In the genomic region with DNA sequence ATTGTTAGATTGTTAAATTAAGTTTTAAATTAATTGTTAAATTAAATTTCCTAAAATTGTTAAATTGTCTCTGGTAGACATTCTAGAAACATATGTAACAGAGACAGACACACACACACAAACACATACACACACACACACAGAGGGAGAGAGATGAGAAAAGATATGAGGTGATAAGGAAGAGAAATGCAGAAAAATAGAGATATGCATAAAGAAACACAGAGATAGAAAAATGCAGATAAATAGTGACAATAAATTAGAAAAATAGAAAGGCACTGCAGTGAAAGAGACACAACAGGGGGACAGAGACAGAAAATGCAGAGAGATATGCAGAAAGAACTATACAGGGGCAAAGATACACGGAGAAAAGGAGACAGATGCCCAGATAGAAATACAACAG, we compare ENCODE assay signal across 20 cellular contexts. TPM values are rescaled to one million over a fixed set of nuclear protein-coding genes. Genes with fewer than 3 reads are reported as not detected.
DNase-seq lines count a peak whose midpoint lies in the region; ATAC-seq and TF ChIP-seq lines count a peak whose summit lies in the region.
"Had no signal": no experiment of that assay in that cellular context is flagged by ENCODE, and none has a peak within 500 bp of the region (broad histone marks: within the 10 kb centered on the region; RNA-seq: fewer than 3 reads in every experiment).

No MANE protein-coding gene starts in this region.

- no peak for ATAC-seq in activated naive CD8-positive, alpha-beta T cell treated with anti-CD3 and anti-CD28 coated beads, Interleukin-2, amount 10 ng/mL, durations not matched to agents 7 days and 5 days (ENCODE audit: low read depth)
- no peak for ATAC-seq in SK-N-SH treated with all-trans-retinoic acid at 6 μM for 48 hours
- ATAC-seq in GM21367 (IDR thresholded peaks at IDR 0.05; ENCODE audit: unreplicated experiment) = no peak
- ATAC-seq: A549; CD8-positive, alpha-beta T cell; GM12878 had no signal

- no peaks in the 10 kb centered on the region for H3K9me3 Mint-ChIP-seq in activated naive CD8-positive, alpha-beta T cell treated with anti-CD3 and anti-CD28 coated beads, Interleukin-2, amount 10 ng/mL, durations not matched to agents 7 days and 5 days
- H3K9me3 Mint-ChIP-seq in activated naive CD8-positive, alpha-beta T cell treated with anti-CD3 and anti-CD28 coated beads for 36 hours = no peaks in the 10 kb centered on the region
- peaks cover 3% of the 10 kb centered on the region for H3K9me3 Mint-ChIP-seq in glutamatergic neuron (ENCODE audit: unreplicated experiment)
- H3K9me3 Mint-ChIP-seq: CD4-positive, alpha-beta T cell; CD8-positive, alpha-beta T cell had no signal

- H3K4me3 Mint-ChIP-seq in activated naive CD8-positive, alpha-beta T cell treated with anti-CD3 and anti-CD28 coated beads, Interleukin-2, amount 10 ng/mL, durations not matched to agents 7 days and 5 days = no peak overlapping the region
- no peak overlapping the region for H3K4me3 Mint-ChIP-seq in activated naive CD8-positive, alpha-beta T cell treated with anti-CD3 and anti-CD28 coated beads for 36 hours
- H3K4me3 Mint-ChIP-seq in glutamatergic neuron (ENCODE audit: unreplicated experiment) = peak overlapping the region; percentile 13
- H3K4me3 Mint-ChIP-seq: B cell; CD4-positive, alpha-beta T cell; CD8-positive, alpha-beta T cell had no signal

- DNase-seq in activated naive CD8-positive, alpha-beta T cell treated with anti-CD3 and anti-CD28 coated beads, Interleukin-2, amount 10 ng/mL, durations not matched to agents 7 days and 5 days = no peak
- no peak for DNase-seq in activated naive CD8-positive, alpha-beta T cell treated with anti-CD3 and anti-CD28 coated beads for 36 hours
- DNase-seq in SK-N-DZ (ENCODE audit: low spot score) (peak; percentile 62), glutamatergic neuron (no peak), NCI-H1105 (lab: John Stamatoyannopoulos, UW) (no peak)
- DNase-seq: AML-193; CD4-positive, alpha-beta T cell; CD8-positive, alpha-beta T cell; DMS 273 treated with DMSO at 0.1 percent for 48 hours; DMS153; DMS53; DMS79; DND-41; EL; GDM1 had no signal

- peaks cover 11% of the 10 kb centered on the region for H3K4me1 Mint-ChIP-seq in activated naive CD8-positive, alpha-beta T cell treated with anti-CD3 and anti-CD28 coated beads, Interleukin-2, amount 10 ng/mL, durations not matched to agents 7 days and 5 days
- H3K4me1 Mint-ChIP-seq in activated naive CD8-positive, alpha-beta T cell treated with anti-CD3 and anti-CD28 coated beads for 36 hours = peaks cover 13% of the 10 kb centered on the region
- peaks cover 22% of the 10 kb centered on the region for H3K4me1 Mint-ChIP-seq in glutamatergic neuron (ENCODE audit: low read depth, unreplicated experiment)

- no peaks in the 10 kb centered on the region for H3K36me3 Mint-ChIP-seq in activated naive CD8-positive, alpha-beta T cell treated with anti-CD3 and anti-CD28 coated beads, Interleukin-2, amount 10 ng/mL, durations not matched to agents 7 days and 5 days
- H3K36me3 Mint-ChIP-seq in activated naive CD8-positive, alpha-beta T cell treated with anti-CD3 and anti-CD28 coated beads for 36 hours = no peaks in the 10 kb centered on the region
- H3K36me3 Mint-ChIP-seq in glutamatergic neuron (ENCODE audit: unreplicated experiment) = no peaks in the 10 kb centered on the region
- H3K36me3 Mint-ChIP-seq: CD8-positive, alpha-beta T cell had no signal

- TF ChIP-seq CTCF in glutamatergic neuron (IDR thresholded peaks at IDR 0.05; ENCODE audit: partially characterized antibody, unreplicated experiment) = no peak

- peaks cover 42% of the 10 kb centered on the region for H3K27me3 Mint-ChIP-seq in activated naive CD8-positive, alpha-beta T cell treated with anti-CD3 and anti-CD28 coated beads, Interleukin-2, amount 10 ng/mL, durations not matched to agents 7 days and 5 days
- H3K27me3 Mint-ChIP-seq in activated naive CD8-positive, alpha-beta T cell treated with anti-CD3 and anti-CD28 coated beads for 36 hours = peaks cover 15% of the 10 kb centered on the region
- peaks cover 3% of the 10 kb centered on the region for H3K27me3 Mint-ChIP-seq in glutamatergic neuron (ENCODE audit: unreplicated experiment)

- H3K27ac Mint-ChIP-seq in activated naive CD8-positive, alpha-beta T cell treated with anti-CD3 and anti-CD28 coated beads, Interleukin-2, amount 10 ng/mL, durations not matched to agents 7 days and 5 days = peak overlapping the region; percentile 10
- no peak overlapping the region for H3K27ac Mint-ChIP-seq in activated naive CD8-positive, alpha-beta T cell treated with anti-CD3 and anti-CD28 coated beads for 36 hours
- peak overlapping the region; percentile 74 for H3K27ac Mint-ChIP-seq in glutamatergic neuron (ENCODE audit: unreplicated experiment)
- H3K27ac Mint-ChIP-seq: B cell; CD4-positive, alpha-beta T cell; CD8-positive, alpha-beta T cell had no signal

- POLR2A ChIA-PET in activated naive CD8-positive, alpha-beta T cell treated with anti-CD3 and anti-CD28 coated beads, Interleukin-2, amount 10 ng/mL, durations not matched to agents 7 days and 5 days (lab: Charles Lee) = no interaction called here

TF ChIP-seq in SK-N-SH treated with all-trans-retinoic acid at 6 μM for 48 hours, 23 proteins besides CTCF, POLR2A, EP300 and RAD21:
- TF ChIP-seq, protein P1, sequence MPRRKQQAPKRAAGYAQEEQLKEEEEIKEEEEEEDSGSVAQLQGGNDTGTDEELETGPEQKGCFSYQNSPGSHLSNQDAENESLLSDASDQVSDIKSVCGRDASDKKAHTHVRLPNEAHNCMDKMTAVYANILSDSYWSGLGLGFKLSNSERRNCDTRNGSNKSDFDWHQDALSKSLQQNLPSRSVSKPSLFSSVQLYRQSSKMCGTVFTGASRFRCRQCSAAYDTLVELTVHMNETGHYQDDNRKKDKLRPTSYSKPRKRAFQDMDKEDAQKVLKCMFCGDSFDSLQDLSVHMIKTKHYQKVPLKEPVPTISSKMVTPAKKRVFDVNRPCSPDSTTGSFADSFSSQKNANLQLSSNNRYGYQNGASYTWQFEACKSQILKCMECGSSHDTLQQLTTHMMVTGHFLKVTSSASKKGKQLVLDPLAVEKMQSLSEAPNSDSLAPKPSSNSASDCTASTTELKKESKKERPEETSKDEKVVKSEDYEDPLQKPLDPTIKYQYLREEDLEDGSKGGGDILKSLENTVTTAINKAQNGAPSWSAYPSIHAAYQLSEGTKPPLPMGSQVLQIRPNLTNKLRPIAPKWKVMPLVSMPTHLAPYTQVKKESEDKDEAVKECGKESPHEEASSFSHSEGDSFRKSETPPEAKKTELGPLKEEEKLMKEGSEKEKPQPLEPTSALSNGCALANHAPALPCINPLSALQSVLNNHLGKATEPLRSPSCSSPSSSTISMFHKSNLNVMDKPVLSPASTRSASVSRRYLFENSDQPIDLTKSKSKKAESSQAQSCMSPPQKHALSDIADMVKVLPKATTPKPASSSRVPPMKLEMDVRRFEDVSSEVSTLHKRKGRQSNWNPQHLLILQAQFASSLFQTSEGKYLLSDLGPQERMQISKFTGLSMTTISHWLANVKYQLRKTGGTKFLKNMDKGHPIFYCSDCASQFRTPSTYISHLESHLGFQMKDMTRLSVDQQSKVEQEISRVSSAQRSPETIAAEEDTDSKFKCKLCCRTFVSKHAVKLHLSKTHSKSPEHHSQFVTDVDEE (CRISPR knock-in tag; IDR thresholded peaks at IDR 0.05) = peak; percentile 48; the same call in 1 of the 2 replicates
- no peak for TF ChIP-seq ARNTL (CRISPR knock-in tag; IDR thresholded peaks at IDR 0.05; ENCODE audit: borderline replicate concordance, low read depth)
- TF ChIP-seq, protein P2, sequence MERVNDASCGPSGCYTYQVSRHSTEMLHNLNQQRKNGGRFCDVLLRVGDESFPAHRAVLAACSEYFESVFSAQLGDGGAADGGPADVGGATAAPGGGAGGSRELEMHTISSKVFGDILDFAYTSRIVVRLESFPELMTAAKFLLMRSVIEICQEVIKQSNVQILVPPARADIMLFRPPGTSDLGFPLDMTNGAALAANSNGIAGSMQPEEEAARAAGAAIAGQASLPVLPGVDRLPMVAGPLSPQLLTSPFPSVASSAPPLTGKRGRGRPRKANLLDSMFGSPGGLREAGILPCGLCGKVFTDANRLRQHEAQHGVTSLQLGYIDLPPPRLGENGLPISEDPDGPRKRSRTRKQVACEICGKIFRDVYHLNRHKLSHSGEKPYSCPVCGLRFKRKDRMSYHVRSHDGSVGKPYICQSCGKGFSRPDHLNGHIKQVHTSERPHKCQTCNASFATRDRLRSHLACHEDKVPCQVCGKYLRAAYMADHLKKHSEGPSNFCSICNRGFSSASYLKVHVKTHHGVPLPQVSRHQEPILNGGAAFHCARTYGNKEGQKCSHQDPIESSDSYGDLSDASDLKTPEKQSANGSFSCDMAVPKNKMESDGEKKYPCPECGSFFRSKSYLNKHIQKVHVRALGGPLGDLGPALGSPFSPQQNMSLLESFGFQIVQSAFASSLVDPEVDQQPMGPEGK (CRISPR knock-in tag; IDR thresholded peaks at IDR 0.05; ENCODE audit: borderline replicate concordance) = no peak
- TF ChIP-seq RARB (CRISPR knock-in tag; IDR thresholded peaks at IDR 0.05) = no peak
- no peak for TF ChIP-seq ZFP30 (CRISPR knock-in tag; IDR thresholded peaks at IDR 0.05)
- peak; percentile 91 for TF ChIP-seq TCF4 (CRISPR knock-in tag; IDR thresholded peaks at IDR 0.05; ENCODE audit: borderline replicate concordance)
- no peak for TF ChIP-seq ESRRG (CRISPR knock-in tag; IDR thresholded peaks at IDR 0.05)
- no peak for TF ChIP-seq CSDC2 (CRISPR knock-in tag; IDR thresholded peaks at IDR 0.05)
- TF ChIP-seq SNAI2 (CRISPR knock-in tag; IDR thresholded peaks at IDR 0.05) = no peak
- TF ChIP-seq ZNF8 (CRISPR knock-in tag; IDR thresholded peaks at IDR 0.05) = no peak

RNA-seq across cellular contexts. Expression of a gene that starts 25.1 kb away (rescaled TPM):
- total RNA-seq in activated naive CD8-positive, alpha-beta T cell treated with anti-CD3 and anti-CD28 coated beads, Interleukin-2, amount 10 ng/mL, durations not matched to agents 7 days and 5 days = 100 to 1,000 TPM; 371 to 410 TPM
- 100 to 1,000 TPM; 132 to 139 TPM for total RNA-seq in activated naive CD8-positive, alpha-beta T cell treated with anti-CD3 and anti-CD28 coated beads for 36 hours
- 63.0 and 73.7 TPM in 2 replicates for polyA plus RNA-seq in SK-N-DZ (2014; cell fraction: cytosol; rRNA removed)
- polyA plus RNA-seq in SK-N-DZ (2014; cell fraction: nucleus; rRNA removed) = 569 and 650 TPM in 2 replicates
- 161 TPM for total RNA-seq in glutamatergic neuron (ENCODE audit: unreplicated experiment)
